ENCODE assay signal across 25 cellular contexts in the genomic region with DNA sequence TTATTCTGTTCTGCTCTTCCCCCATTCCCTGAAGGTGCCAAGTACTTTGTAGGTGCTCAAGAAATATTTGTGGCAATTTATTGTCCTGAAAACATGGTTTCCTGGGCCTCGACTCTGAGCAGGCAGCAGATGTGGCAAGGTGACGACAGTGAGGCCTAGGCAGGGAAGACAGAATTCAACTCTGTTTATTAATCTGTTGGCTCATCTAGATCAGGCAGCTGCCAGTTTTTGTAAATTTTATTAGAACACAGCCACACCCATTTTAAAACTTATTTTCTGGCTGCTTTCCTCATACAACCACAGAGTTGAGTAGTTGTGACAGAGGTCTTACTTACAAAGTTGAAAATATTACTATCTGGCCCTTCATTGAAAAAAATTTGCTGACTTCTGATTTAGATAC. TPM values are rescaled to one million over a fixed set of nuclear protein-coding genes. Genes with fewer than 3 reads are reported as not detected.
A peak's percentile ranks its signal among the peaks of the same experiment; 100 is the strongest.
DNase-seq lines count a peak whose midpoint lies in the region; ATAC-seq and TF ChIP-seq lines count a peak whose summit lies in the region.
"Had no signal": no experiment of that assay in that cellular context is flagged by ENCODE, and none has a peak within 500 bp of the region (broad histone marks: within the 10 kb centered on the region; RNA-seq: fewer than 3 reads in every experiment).

No MANE protein-coding gene starts in this region.

- H3K27ac ChIP-seq in neutrophil = peak overlapping the region; percentile 63

- H3K4me1 ChIP-seq in neutrophil (ENCODE audit: control insufficient read depth in 1 of 2, insufficient read depth in 1 of 2, low read depth in 1 of 2, low read length in 1 of 2) = peaks cover 48 to 49% of the 10 kb centered on the region in 2 experiments

- H3K27me3 ChIP-seq in neutrophil = no peaks in the 10 kb centered on the region
- H3K27me3 ChIP-seq: thyroid gland had no signal

- no peak overlapping the region for H3K4me3 ChIP-seq in AG10803 (ENCODE audit: low read length)
- H3K4me3 ChIP-seq in neutrophil (ENCODE audit: low read depth in 1 of 2, low read length in 1 of 2) = no peak overlapping the region
- H3K4me3 ChIP-seq: thyroid gland had no signal

- H3K36me3 ChIP-seq in neutrophil = peaks cover 29% of the 10 kb centered on the region
- H3K36me3 ChIP-seq: thyroid gland had no signal

- ATAC-seq in HG03196 (IDR thresholded peaks at IDR 0.05; ENCODE audit: unreplicated experiment) = no peak
- ATAC-seq in HG03460 (IDR thresholded peaks at IDR 0.05; ENCODE audit: unreplicated experiment) = no peak
- ATAC-seq: activated CD4-positive, alpha-beta T cell treated with anti-CD3 and anti-CD28 coated beads for 36 hours; effector memory CD8-positive, alpha-beta T cell; left colon; natural killer cell; stimulated activated naive CD8-positive, alpha-beta T cell treated with anti-CD3 and anti-CD28 coated beads, Interleukin-15, Interleukin-2, amounts not matched to agents 100 U/mL and 50 U/mL, for 24 hours; T-helper 17 cell had no signal

- peak; percentile 74 for DNase-seq in AG10803 (ENCODE audit: low read depth)
- peak; percentile 34 for DNase-seq in LHCN-M2 (ENCODE audit: low read depth)
- DNase-seq in fibroblast of gingiva (ENCODE audit: low read depth) = peak; percentile 51
- DNase-seq in islet precursor cell = no peak
- DNase-seq in foreskin melanocyte = no peak
- DNase-seq: activated CD4-positive, alpha-beta T cell treated with anti-CD3 and anti-CD28 coated beads for 36 hours; activated naive CD4-positive, alpha-beta T cell treated with Interleukin-2 at 50 U/mL for 16 hours; activated T-cell treated with anti-CD3 and anti-CD28 coated beads, Interleukin-2, amount 50 U/mL, for 24 hours; effector memory CD8-positive, alpha-beta T cell; GOT3; left colon; natural killer cell; NCI-H1417 treated with DMSO at 0.1 percent for 48 hours; NCI-H2107; NCI-H524; stimulated activated naive CD8-positive, alpha-beta T cell treated with anti-CD3 and anti-CD28 coated beads, Interleukin-15, Interleukin-2, amounts not matched to agents 100 U/mL and 50 U/mL, for 24 hours; T-helper 17 cell; thyroid gland had no signal

- no peak for TF ChIP-seq CTCF in AG10803 (conservative IDR thresholded peaks at IDR 0.05; ENCODE audit: low read length)
- TF ChIP-seq CTCF in neutrophil (IDR thresholded peaks at IDR 0.05) = no peak

- H3K9me3 ChIP-seq in neutrophil = no peaks in the 10 kb centered on the region
- H3K9me3 ChIP-seq: thyroid gland had no signal

RNA-seq across cellular contexts. Expression of gene MAPK14, which starts 24.5 kb away (rescaled TPM):
- total RNA-seq in LHCN-M2 (2014; rRNA removed) = 46.9 and 53.5 TPM in 2 replicates
- polyA plus RNA-seq in LHCN-M2 (2012) = 16.2 TPM

RNA-seq across cellular contexts. Expression of gene SLC26A8, which starts 27.7 kb away (rescaled TPM):
- not detected in 2 replicates for total RNA-seq in LHCN-M2 (2014; rRNA removed)
- not detected for polyA plus RNA-seq in LHCN-M2 (2012)
- total RNA-seq: activated CD4-positive, alpha-beta T cell treated with anti-CD3 and anti-CD28 coated beads for 36 hours; activated CD8-positive, alpha-beta memory T cell treated with anti-CD3 and anti-CD28 coated beads for 36 hours; osteocyte; SK-MEL-5 had no signal
- polyA plus RNA-seq: AG04450 had no signal

Comparison
In these comparisons a context has a peak if more than half of its experiments do, and no peak if none do; other contexts are left out.
1. DNase-seq: peak in AG10803 (single experiment), LHCN-M2 (single experiment) and fibroblast of gingiva (single experiment); none in islet precursor cell (single experiment) and foreskin melanocyte (single experiment).